In genomic region chr10:106917452-106918055, GRCh38 we compare ENCODE assay signal across 26 cellular contexts.
DNase-seq lines count a peak whose midpoint lies in the region; ATAC-seq, FAIRE-seq and TF ChIP-seq lines count a peak whose summit lies in the region.
"Had no signal": no experiment of that assay in that cellular context is flagged by ENCODE, and none has a peak within 500 bp of the region (broad histone marks: within the 10 kb centered on the region; RNA-seq: fewer than 3 reads in every experiment).

No MANE protein-coding gene starts in this region.

- CTCF ChIA-PET in HepG2 (lab: Yijun Ruan, JAX; ENCODE audit: low intra/inter-chr PET ratio, low total read pairs) = no interaction called here

- in situ Hi-C loops in HepG2 (cut with HindIII; ENCODE audit: extremely low pct_ligation_motif_present, low pct_unique_long_range_greater_than_20kb) = no loop called here

- H3K27me3 ChIP-seq in liver (ENCODE audit: control insufficient read depth in 4 of 4, insufficient read depth in 4 of 4, low read length in 3 of 4) (no peaks in the 10 kb centered on the region), HepG2 (ENCODE audit: control insufficient read depth in 1 of 2, insufficient read depth in 2 of 2, low read length in 2 of 2) (no peaks in the 10 kb centered on the region), gastroesophageal sphincter (no peaks in the 10 kb centered on the region)

- 42% methylated on average over 4 of the region's 4 CpGs for WGBS in liver
- WGBS in HepG2 (ENCODE audit: low lambda C conversion rate) = 1% methylated on average over 4 of the region's 4 CpGs
- 14 to 39% methylated on average over 3 to 4 of the region's 4 CpGs for WGBS in gastroesophageal sphincter (ENCODE audit: low coverage in 1 of 2), 2 donors

- TF ChIP-seq EP300 in HepG2 (IDR thresholded peaks at IDR 0.05; ENCODE audit: low read depth in 2 of 2, low read length in 2 of 2) = no peak
- no peak for TF ChIP-seq EP300 in HepG2 (CRISPR knock-in tag; IDR thresholded peaks at IDR 0.05; ENCODE audit: borderline replicate concordance)
- no peak for TF ChIP-seq EP300 in gastroesophageal sphincter (IDR thresholded peaks at IDR 0.05)

- no peak overlapping the region for H3K4me2 ChIP-seq in HepG2 (ENCODE audit: low read depth, low read length)

- H3K9ac ChIP-seq in liver (ENCODE audit: low read depth in 1 of 2, low read length in 2 of 2) (no peak overlapping the region), HepG2 (ENCODE audit: insufficient read depth, low read depth, low read length) (no peak overlapping the region)

- no TSS peak for BruUV-seq in HepG2 (replicated peaks; lab: Mats Ljungman, UMichigan)

- H2AFZ ChIP-seq in HepG2 (ENCODE audit: low read length) = no peak overlapping the region

- ATAC-seq in HepG2 (no peak), gastroesophageal sphincter (peak; percentile 34), GM21825 (IDR thresholded peaks at IDR 0.05; ENCODE audit: unreplicated experiment) (no peak)
- ATAC-seq: activated CD4-positive, CD25-positive, alpha-beta regulatory T cell treated with anti-CD3 and anti-CD28 coated beads, Interleukin-2, amount 50 U/mL, for 24 hours; effector memory CD8-positive, alpha-beta T cell; naive thymus-derived CD4-positive, alpha-beta T cell; Panc1 had no signal

- TF ChIP-seq RAD21 in liver (IDR thresholded peaks at IDR 0.05) (peak; percentile 26 to 49), HepG2 (CRISPR knock-in tag; IDR thresholded peaks at IDR 0.05) (no peak)

- no peaks in the 10 kb centered on the region for H4K20me1 ChIP-seq in HepG2 (ENCODE audit: insufficient read depth, low read length)

- TF ChIP-seq CTCF in liver (IDR thresholded peaks at IDR 0.05; ENCODE audit: low read depth, low read length, missing input control) = no peak
- TF ChIP-seq CTCF in HepG2 (CRISPR knock-in tag; IDR thresholded peaks at IDR 0.05) = no peak
- no peak for TF ChIP-seq CTCF in gastroesophageal sphincter (IDR thresholded peaks at IDR 0.05)

- H3K9me3 ChIP-seq in liver (ENCODE audit: control insufficient read depth in 4 of 4, low read length in 3 of 4) = no peaks in the 10 kb centered on the region
- peaks cover 40% of the 10 kb centered on the region for H3K9me3 ChIP-seq in HepG2 (ENCODE audit: low read length)
- no peaks in the 10 kb centered on the region for H3K9me3 ChIP-seq in gastroesophageal sphincter
- H3K9me3 ChIP-seq: psoas muscle had no signal

- H3K36me3 ChIP-seq in liver (ENCODE audit: control insufficient read depth in 4 of 4, insufficient read depth in 3 of 4, low read depth in 1 of 4, low read length in 3 of 4) = no peaks in the 10 kb centered on the region
- H3K36me3 ChIP-seq in HepG2 (replicated peaks in 1 of 2; ENCODE audit: control insufficient read depth in 1 of 2, insufficient read depth in 2 of 2, low read length in 2 of 2) = no peaks in the 10 kb centered on the region
- no peaks in the 10 kb centered on the region for H3K36me3 ChIP-seq in gastroesophageal sphincter

- FAIRE-seq in HepG2 (lab: Jason Lieb, UNC) = no peak

- intact Hi-C loops in HepG2 (cut with micrococcal nuclease; ENCODE audit: unreplicated experiment) = no loop called here

- no peaks in the 10 kb centered on the region for H3K79me2 ChIP-seq in HepG2 (ENCODE audit: insufficient read depth, low read length)

- H3K27ac ChIP-seq in liver (ENCODE audit: low read depth in 1 of 2, low read length in 2 of 2) = no peak overlapping the region
- H3K27ac ChIP-seq in HepG2 (ENCODE audit: extremely low read length, insufficient read depth, low read length) = no peak overlapping the region
- peak overlapping the region in 1 of 4 donors; percentile 5 for H3K27ac ChIP-seq in gastroesophageal sphincter
- H3K27ac ChIP-seq: psoas muscle had no signal

- TF ChIP-seq POLR2A in HepG2 (IDR thresholded peaks at IDR 0.05; ENCODE audit: insufficient read depth in 1 of 2, low read depth in 2 of 2, low read length in 2 of 2) = no peak
- no peak for TF ChIP-seq POLR2A in gastroesophageal sphincter (IDR thresholded peaks at IDR 0.05)

- no peak overlapping the region for H3K4me3 ChIP-seq in liver (ENCODE audit: low read depth in 1 of 3, low read length in 3 of 3)
- H3K4me3 ChIP-seq in HepG2 (replicated peaks in 1 of 3; ENCODE audit: insufficient read depth in 1 of 3, low read depth in 2 of 3, low read length in 3 of 3) = no peak overlapping the region
- H3K4me3 ChIP-seq in gastroesophageal sphincter = no peak overlapping the region
- H3K4me3 ChIP-seq: psoas muscle had no signal

- POLR2A ChIA-PET in HepG2 (lab: Yijun Ruan, JAX) = no interaction called here

- DNase-seq in HepG2 (ENCODE audit: low spot score) (no peak), mucosa of gallbladder (ENCODE audit: low spot score) (peak; percentile 49), RKO (ENCODE audit: low spot score) (no peak), GM03348 (ENCODE audit: low spot score) (no peak)
- DNase-seq: activated CD4-positive, alpha-beta memory T cell treated with anti-CD3 and anti-CD28 coated beads for 36 hours; activated CD8-positive, alpha-beta memory T cell treated with anti-CD3 and anti-CD28 coated beads, Interleukin-2, amount 50 U/mL, for 48 hours; amygdala; C1 segment of cervical spinal cord; COR-L47; cortex of kidney; DMS53; effector memory CD8-positive, alpha-beta T cell; erythroblast; H9; KG1; naive thymus-derived CD4-positive, alpha-beta T cell; NCI-H1436 treated with DMSO at 0.1 percent for 48 hours; NCI-H510A; psoas muscle; stimulated activated naive CD4-positive, alpha-beta T cell treated with Interleukin-2 at 50 U/mL for 16 hours; T-helper 1 cell had no signal

- H3K4me1 ChIP-seq in liver (ENCODE audit: control insufficient read depth in 4 of 4, insufficient read depth in 4 of 4, low read length in 3 of 4) = peaks cover 0 to 1% (median 0%) of the 10 kb centered on the region in 4 donors
- H3K4me1 ChIP-seq in HepG2 (ENCODE audit: insufficient read depth, low read length) = no peaks in the 10 kb centered on the region
- H3K4me1 ChIP-seq in gastroesophageal sphincter = peaks cover 0 to 16% (median 3%) of the 10 kb centered on the region in 3 donors
- H3K4me1 ChIP-seq: psoas muscle had no signal

TF ChIP-seq in liver, 16 proteins besides CTCF, POLR2A, EP300 and RAD21 (continues in another document):
- TF ChIP-seq YY1 (IDR thresholded peaks at IDR 0.05) (no peak), RXRA (IDR thresholded peaks at IDR 0.05) (no peak), ATF3 (IDR thresholded peaks at IDR 0.05) (no peak), MAX (IDR thresholded peaks at IDR 0.05) (no peak), EGR1 (IDR thresholded peaks at IDR 0.05; ENCODE audit: low read depth in 2 of 2) (no peak)

TF ChIP-seq in HepG2, 621 proteins besides CTCF, POLR2A, EP300 and RAD21:
- no peak for TF ChIP-seq ZNF430 (CRISPR knock-in tag; IDR thresholded peaks at IDR 0.05)
- TF ChIP-seq SRF (IDR thresholded peaks at IDR 0.05; ENCODE audit: low read depth, low read length) = no peak
- TF ChIP-seq ZMAT5 (CRISPR knock-in tag; IDR thresholded peaks at IDR 0.05; ENCODE audit: borderline replicate concordance, low read depth) = no peak
- TF ChIP-seq ZNF7 (CRISPR knock-in tag; IDR thresholded peaks at IDR 0.05) = no peak
- TF ChIP-seq ZNF496 (CRISPR knock-in tag; IDR thresholded peaks at IDR 0.05; ENCODE audit: insufficient replicate concordance) = no peak
